26 cellular contexts compared by ENCODE assay signal in genomic region chr11:91244921-91245320, GRCh38.
"Had no signal": no experiment of that assay in that cellular context is flagged by ENCODE, and none has a peak within 500 bp of the region (broad histone marks: within the 10 kb centered on the region; RNA-seq: fewer than 3 reads in every experiment).

No MANE protein-coding gene starts in this region.

- DNase-seq: colonic mucosa; dermis blood vessel endothelial cell; effector CD4-positive, alpha-beta T cell; endodermal cell; erythroblast; foreskin keratinocyte; heart left ventricle; hippocampal formation; kidney glomerular epithelial cell; natural killer cell; occipital lobe; sigmoid colon; stimulated activated CD4-positive, alpha-beta T cell treated with anti-CD3 and anti-CD28 coated beads, Interleukin-2, amount 100 ng/mL, for 24 hours; stimulated activated CD4-positive, alpha-beta T cell treated with anti-CD3 and anti-CD28 coated beads, Interleukin-4, amount 100 ng/mL, for 4 hours; stimulated activated naive B cell treated with anti-CD40 and anti-IgM and Interleukin-4, amounts not matched to agents 10 μg/mL and 1 μg/mL and 100 μg/mL, for 72 hours; stimulated activated naive CD8-positive, alpha-beta T cell treated with anti-CD3 and anti-CD28 coated beads, Interleukin-15, amount 100 ng/mL, for 72 hours; testis; upper lobe of right lung had no signal

- H3K27ac ChIP-seq: colonic mucosa, foreskin keratinocyte, heart left ventricle, parathyroid adenoma, prostate gland, sigmoid colon, skin epidermis, testis, tibial nerve, upper lobe of right lung, vagina had no signal

- H3K9me3 Mint-ChIP-seq: endodermal cell; stimulated activated naive B cell treated with anti-CD40 and anti-IgM and Interleukin-4, amounts not matched to agents 10 μg/mL and 1 μg/mL and 100 μg/mL, for 72 hours had no signal

- H3K27ac Mint-ChIP-seq: endodermal cell; mesothelial cell of epicardium; natural killer cell; stimulated activated naive B cell treated with anti-CD40 and anti-IgM and Interleukin-4, amounts not matched to agents 10 μg/mL and 1 μg/mL and 100 μg/mL, for 72 hours; stimulated activated naive CD8-positive, alpha-beta T cell treated with anti-CD3 and anti-CD28 coated beads, Interleukin-15, amount 100 ng/mL, for 72 hours had no signal

- H3K27me3 ChIP-seq: colonic mucosa, foreskin keratinocyte, heart left ventricle, sigmoid colon, testis, tibial nerve, upper lobe of right lung, vagina had no signal

- FAIRE-seq: endothelial cell of umbilical vein, islet of Langerhans had no signal

- H3K9me3 ChIP-seq: colonic mucosa, heart left ventricle, prostate gland, sigmoid colon, testis, tibial nerve, upper lobe of right lung, vagina had no signal

- H3K4me1 Mint-ChIP-seq: endodermal cell; natural killer cell; stimulated activated naive B cell treated with anti-CD40 and anti-IgM and Interleukin-4, amounts not matched to agents 10 μg/mL and 1 μg/mL and 100 μg/mL, for 72 hours; stimulated activated naive CD8-positive, alpha-beta T cell treated with anti-CD3 and anti-CD28 coated beads, Interleukin-15, amount 100 ng/mL, for 72 hours had no signal

- H3K4me3 ChIP-seq: colonic mucosa, heart left ventricle, prostate gland, sigmoid colon, skin epidermis, testis, tibial nerve, upper lobe of right lung, vagina had no signal

- H3K27me3 Mint-ChIP-seq: stimulated activated naive B cell treated with anti-CD40 and anti-IgM and Interleukin-4, amounts not matched to agents 10 μg/mL and 1 μg/mL and 100 μg/mL, for 72 hours; stimulated activated naive CD8-positive, alpha-beta T cell treated with anti-CD3 and anti-CD28 coated beads, Interleukin-15, amount 100 ng/mL, for 72 hours had no signal

- H3K4me3 Mint-ChIP-seq: endodermal cell; mesothelial cell of epicardium; natural killer cell; stimulated activated naive B cell treated with anti-CD40 and anti-IgM and Interleukin-4, amounts not matched to agents 10 μg/mL and 1 μg/mL and 100 μg/mL, for 72 hours; stimulated activated naive CD8-positive, alpha-beta T cell treated with anti-CD3 and anti-CD28 coated beads, Interleukin-15, amount 100 ng/mL, for 72 hours had no signal

- H3K36me3 Mint-ChIP-seq: mesothelial cell of epicardium; natural killer cell; stimulated activated naive B cell treated with anti-CD40 and anti-IgM and Interleukin-4, amounts not matched to agents 10 μg/mL and 1 μg/mL and 100 μg/mL, for 72 hours had no signal

- H3K36me3 ChIP-seq: colonic mucosa, heart left ventricle, prostate gland, sigmoid colon, tibial nerve, upper lobe of right lung, vagina had no signal

- H3K4me1 ChIP-seq: colonic mucosa, foreskin keratinocyte, heart left ventricle, parathyroid adenoma, prostate gland, testis, tibial nerve, upper lobe of right lung, vagina had no signal
